In the genomic region with DNA sequence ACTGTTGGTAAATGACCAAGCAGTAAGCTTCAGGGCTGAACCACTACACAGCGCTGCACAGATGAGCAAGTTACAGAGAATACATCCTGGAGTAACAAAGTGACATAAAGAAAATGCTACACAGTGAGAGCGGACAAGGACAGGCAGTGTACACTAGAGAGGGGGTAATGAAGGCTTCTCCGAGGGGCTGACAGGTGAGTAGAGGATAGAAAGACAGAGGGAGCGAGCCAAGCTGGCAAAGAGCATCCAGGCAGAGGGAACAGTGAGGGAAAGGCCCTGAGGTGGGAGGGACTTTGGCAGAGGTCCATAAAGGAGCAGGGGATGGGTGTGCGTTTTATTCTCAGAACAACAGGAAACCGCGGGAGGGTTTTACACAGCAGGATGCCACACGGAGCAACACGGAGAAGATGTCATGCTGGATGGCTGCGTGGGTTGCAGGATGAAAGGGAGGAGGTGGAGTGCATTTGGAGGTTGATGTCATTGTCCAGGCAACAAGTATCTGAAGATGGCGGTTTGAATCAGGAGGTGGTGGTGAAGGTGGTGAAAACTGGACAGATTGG, we compare ENCODE assay signal across 12 cellular contexts. TPM values are rescaled to one million over a fixed set of nuclear protein-coding genes. Genes with fewer than 3 reads are reported as not detected.
DNase-seq lines count a peak whose midpoint lies in the region; ATAC-seq lines count a peak whose summit lies in the region.
"Had no signal": no experiment of that assay in that cellular context is flagged by ENCODE, and none has a peak within 500 bp of the region (broad histone marks: within the 10 kb centered on the region; RNA-seq: fewer than 3 reads in every experiment).

No MANE protein-coding gene starts in this region.

- no peaks in the 10 kb centered on the region for H3K9me3 Mint-ChIP-seq in T-helper 2 cell treated with Interferon-gamma antibody and Interleukin-4, amounts not matched to agents 5 μg/mL and 100 μg/mL, for 36 hours
- H3K9me3 Mint-ChIP-seq: endodermal cell had no signal

- no peaks in the 10 kb centered on the region for H3K36me3 Mint-ChIP-seq in T-helper 2 cell treated with Interferon-gamma antibody and Interleukin-4, amounts not matched to agents 5 μg/mL and 100 μg/mL, for 36 hours (ENCODE audit: low read depth)

- no peaks in the 10 kb centered on the region for H3K27me3 ChIP-seq in right cardiac atrium (ENCODE audit: control insufficient read depth, insufficient read depth)

- 38% methylated on average over 11 of the region's 11 CpGs for WGBS in right cardiac atrium

- intact Hi-C loops in right cardiac atrium (cut with DNase I): no loop called here

- no peaks in the 10 kb centered on the region for H3K4me1 ChIP-seq in right cardiac atrium (ENCODE audit: control insufficient read depth, insufficient read depth, low read length)
- H3K4me1 ChIP-seq: sigmoid colon had no signal

- H3K9me3 ChIP-seq in right cardiac atrium (ENCODE audit: control insufficient read depth, low read length): no peaks in the 10 kb centered on the region

- peaks cover 30% of the 10 kb centered on the region for H3K4me1 Mint-ChIP-seq in T-helper 2 cell treated with Interferon-gamma antibody and Interleukin-4, amounts not matched to agents 5 μg/mL and 100 μg/mL, for 36 hours (ENCODE audit: low read depth)
- H3K4me1 Mint-ChIP-seq: endodermal cell had no signal

- H3K27me3 Mint-ChIP-seq in T-helper 2 cell treated with Interferon-gamma antibody and Interleukin-4, amounts not matched to agents 5 μg/mL and 100 μg/mL, for 36 hours (ENCODE audit: low read depth): peaks cover 9% of the 10 kb centered on the region

- H3K27ac Mint-ChIP-seq in T-helper 2 cell treated with Interferon-gamma antibody and Interleukin-4, amounts not matched to agents 5 μg/mL and 100 μg/mL, for 36 hours: peak overlapping the region; percentile 94
- H3K27ac Mint-ChIP-seq: endodermal cell had no signal

- ATAC-seq in HG02678 (IDR thresholded peaks at IDR 0.05; ENCODE audit: unreplicated experiment) (no peak), right cardiac atrium (no peak), GM21360 (IDR thresholded peaks at IDR 0.05; ENCODE audit: unreplicated experiment) (no peak)

- peak; percentile 26 for DNase-seq in COR-L47 (lab: John Stamatoyannopoulos, UW)
- peak; percentile 47 for DNase-seq in T-helper 2 cell treated with Interferon-gamma antibody and Interleukin-4, amounts not matched to agents 5 μg/mL and 100 μg/mL, for 36 hours (ENCODE audit: low spot score)
- DNase-seq in activated effector memory CD4-positive, alpha-beta T cell treated with Interleukin-2 at 50 U/mL for 16 hours: peak; percentile 62
- peak; percentile 42 to 48 (median 47) for DNase-seq in stimulated activated CD4-positive, alpha-beta T cell treated with anti-CD3 and anti-CD28 coated beads, Interleukin-12 subunit alpha, Interleukin-12 subunit beta, amount 100 ng/mL, for 48 hours (ENCODE audit: low read depth in 2 of 3, low spot score in 1 of 3)
- no peak for DNase-seq in foreskin melanocyte
- DNase-seq in right cardiac atrium: no peak
- DNase-seq: endodermal cell, NCI-H1436 treated with DMSO at 0.1 percent for 48 hours, sigmoid colon had no signal

- peak overlapping the region; percentile 71 for H3K4me3 Mint-ChIP-seq in T-helper 2 cell treated with Interferon-gamma antibody and Interleukin-4, amounts not matched to agents 5 μg/mL and 100 μg/mL, for 36 hours
- H3K4me3 Mint-ChIP-seq: endodermal cell had no signal

- H3K4me3 ChIP-seq in right cardiac atrium (ENCODE audit: low read length): no peak overlapping the region
- H3K4me3 ChIP-seq: sigmoid colon had no signal

- no peak overlapping the region for H3K27ac ChIP-seq in right cardiac atrium (ENCODE audit: low read length)
- H3K27ac ChIP-seq: sigmoid colon had no signal

RNA-seq across cellular contexts. Expression of a gene that starts 13.4 kb away (rescaled TPM):
- not detected for total RNA-seq in right cardiac atrium
- polyA plus RNA-seq in right cardiac atrium: not detected
- total RNA-seq: sigmoid colon had no signal
- polyA plus RNA-seq: BJ had no signal

Comparison
In these comparisons a context has a peak if more than half of its experiments do, and no peak if none do; other contexts are left out.
1. DNase-seq: peak in COR-L47 (single experiment), T-helper 2 cell treated with Interferon-gamma antibody and Interleukin-4, amounts not matched to agents 5 μg/mL and 100 μg/mL, for 36 hours (single experiment), activated effector memory CD4-positive, alpha-beta T cell treated with Interleukin-2 at 50 U/mL for 16 hours (single experiment) and stimulated activated CD4-positive, alpha-beta T cell treated with anti-CD3 and anti-CD28 coated beads, Interleukin-12 subunit alpha, Interleukin-12 subunit beta, amount 100 ng/mL, for 48 hours (3 of 3); none in foreskin melanocyte (single experiment) and right cardiac atrium (0 of 3).